Comparison of ENCODE assay signal across 18 cellular contexts in genomic region chr7:70349819-70350218, GRCh38.
DNase-seq lines count a peak whose midpoint lies in the region; ATAC-seq and TF ChIP-seq lines count a peak whose summit lies in the region.
"Had no signal": no experiment of that assay in that cellular context is flagged by ENCODE, and none has a peak within 500 bp of the region (broad histone marks: within the 10 kb centered on the region; RNA-seq: fewer than 3 reads in every experiment).

No MANE protein-coding gene starts in this region.

- DNase-seq in Right ventricle myocardium inferior (ENCODE audit: missing footprints) (no peak), cardiac septum (ENCODE audit: low spot score) (no peak), WERI-Rb-1 (peak; percentile 27), left ventricle myocardium inferior (no peak), OCI-M2 (lab: John Stamatoyannopoulos, UW; ENCODE audit: unreplicated experiment) (no peak), NCI-H2227 (lab: John Stamatoyannopoulos, UW; ENCODE audit: unreplicated experiment) (no peak)
- no peak for DNase-seq in stimulated activated CD4-positive, alpha-beta T cell treated with anti-CD3 and anti-CD28 coated beads, Interleukin-15, amount 100 ng/mL, for 24 hours
- DNase-seq: Caco-2; CD4-positive, CD25-positive, alpha-beta regulatory T cell; CD8-positive, alpha-beta T cell; DMS153; DND-41; GOT3; HFFc6 had no signal

- H3K4me1 ChIP-seq in left ventricle myocardium inferior: peaks cover 14% of the 10 kb centered on the region
- H3K4me1 ChIP-seq: Caco-2 had no signal

- no peak overlapping the region for H3K27ac ChIP-seq in WERI-Rb-1
- H3K27ac ChIP-seq in left ventricle myocardium inferior (replicated peaks): no peak overlapping the region
- H3K27ac ChIP-seq: 22Rv1, BLaER1, C4-2B had no signal

- H3K9me3 ChIP-seq in WERI-Rb-1 (ENCODE audit: severe bottlenecking): no peaks in the 10 kb centered on the region
- no peaks in the 10 kb centered on the region for H3K9me3 ChIP-seq in left ventricle myocardium inferior (replicated peaks)
- H3K9me3 ChIP-seq: Caco-2, HAP-1 had no signal

- intact Hi-C loops in Right ventricle myocardium inferior (cut with DNase I) (no loop called here), cardiac septum (cut with DNase I) (no loop called here), left ventricle myocardium inferior (cut with micrococcal nuclease) (no loop called here)

- H3K4me3 ChIP-seq in WERI-Rb-1 (ENCODE audit: low read depth, low read length): no peak overlapping the region
- H3K4me3 ChIP-seq in left ventricle myocardium inferior: no peak overlapping the region
- H3K4me3 ChIP-seq: BLaER1, HAP-1 had no signal

- no peaks in the 10 kb centered on the region for H3K27me3 ChIP-seq in WERI-Rb-1 (ENCODE audit: insufficient read depth, low read depth, severe bottlenecking)
- no peaks in the 10 kb centered on the region for H3K27me3 ChIP-seq in left ventricle myocardium inferior (ENCODE audit: low read depth)
- H3K27me3 ChIP-seq: BLaER1 had no signal

- peak; percentile 65 for ATAC-seq in Right ventricle myocardium inferior
- ATAC-seq: CD8-positive, alpha-beta T cell had no signal

- TF ChIP-seq CTCF in WERI-Rb-1 (IDR thresholded peaks at IDR 0.05; ENCODE audit: low read depth, low read length): no peak
- peak; percentile 15 for TF ChIP-seq CTCF in left ventricle myocardium inferior (IDR thresholded peaks at IDR 0.05; ENCODE audit: borderline replicate concordance)

- H3K36me3 ChIP-seq in WERI-Rb-1 (no peaks in the 10 kb centered on the region), left ventricle myocardium inferior (no peaks in the 10 kb centered on the region)
- H3K36me3 ChIP-seq: HAP-1 had no signal
